Comparison of ENCODE assay signal across 17 cellular contexts in genomic region chr3:31661993-31662392, GRCh38.
"Had no signal": no experiment of that assay in that cellular context is flagged by ENCODE, and none has a peak within 500 bp of the region (broad histone marks: within the 10 kb centered on the region; RNA-seq: fewer than 3 reads in every experiment).

No MANE protein-coding gene starts in this region.

- H3K9ac ChIP-seq: neural progenitor cell had no signal

- H3K27me3 ChIP-seq: adrenal gland, neural progenitor cell, ovary, right lobe of liver, upper lobe of left lung had no signal

- H3K27ac Mint-ChIP-seq: activated CD4-positive, alpha-beta T cell treated with anti-CD3 and anti-CD28 coated beads for 36 hours; activated CD8-positive, alpha-beta T cell treated with anti-CD3 and anti-CD28 coated beads for 36 hours; activated naive CD4-positive, alpha-beta T cell treated with anti-CD3 and anti-CD28 coated beads, Interleukin-2, amount 50 U/mL, for 24 hours; neural progenitor cell had no signal

- H3K4me3 Mint-ChIP-seq: activated CD4-positive, alpha-beta T cell treated with anti-CD3 and anti-CD28 coated beads for 36 hours; activated CD8-positive, alpha-beta T cell treated with anti-CD3 and anti-CD28 coated beads for 36 hours; activated naive CD4-positive, alpha-beta T cell treated with anti-CD3 and anti-CD28 coated beads, Interleukin-2, amount 50 U/mL, for 24 hours; activated T-cell treated with anti-CD3 and anti-CD28 coated beads, Interleukin-2, amount 50 U/mL, for 4 hours; neural progenitor cell; stimulated activated naive CD8-positive, alpha-beta T cell treated with anti-CD3 and anti-CD28 coated beads, Interleukin-15, amount 100 ng/mL, for 72 hours had no signal

- H3K4me1 Mint-ChIP-seq: activated CD4-positive, alpha-beta T cell treated with anti-CD3 and anti-CD28 coated beads for 36 hours; activated naive CD4-positive, alpha-beta T cell treated with anti-CD3 and anti-CD28 coated beads, Interleukin-2, amount 50 U/mL, for 24 hours; stimulated activated naive CD8-positive, alpha-beta T cell treated with anti-CD3 and anti-CD28 coated beads, Interleukin-15, amount 100 ng/mL, for 72 hours had no signal

- DNase-seq: activated CD4-positive, alpha-beta T cell treated with anti-CD3 and anti-CD28 coated beads for 36 hours; activated CD8-positive, alpha-beta T cell treated with anti-CD3 and anti-CD28 coated beads for 36 hours; activated effector memory CD4-positive, alpha-beta T cell treated with anti-CD3 and anti-CD28 coated beads, Interleukin-2, amount 50 U/mL, for 16 hours; activated T-cell treated with anti-CD3 and anti-CD28 coated beads, Interleukin-2, amount 50 U/mL, for 4 hours; left colon; lower lobe of right lung; midbrain; ovary; right lobe of liver; stimulated activated naive CD8-positive, alpha-beta T cell treated with anti-CD3 and anti-CD28 coated beads, Interleukin-15, amount 100 ng/mL, for 72 hours; T-helper 9 cell; upper lobe of left lung; WERI-Rb-1 had no signal

- H3K4me2 ChIP-seq: neural progenitor cell had no signal

- H3K4me1 ChIP-seq: adrenal gland, neural progenitor cell, right lobe of liver had no signal

- H3K27ac ChIP-seq: adrenal gland, lower lobe of right lung, neural progenitor cell, ovary, right lobe of liver, upper lobe of left lung, WERI-Rb-1 had no signal

- H2AFZ ChIP-seq: neural progenitor cell had no signal

- H3K27me3 Mint-ChIP-seq: activated CD4-positive, alpha-beta T cell treated with anti-CD3 and anti-CD28 coated beads for 36 hours; activated CD8-positive, alpha-beta T cell treated with anti-CD3 and anti-CD28 coated beads for 36 hours; activated naive CD4-positive, alpha-beta T cell treated with anti-CD3 and anti-CD28 coated beads, Interleukin-2, amount 50 U/mL, for 24 hours; stimulated activated naive CD8-positive, alpha-beta T cell treated with anti-CD3 and anti-CD28 coated beads, Interleukin-15, amount 100 ng/mL, for 72 hours had no signal

- H3K9me3 ChIP-seq: adrenal gland, lower lobe of right lung, ovary, right lobe of liver, upper lobe of left lung had no signal

- ATAC-seq: activated CD4-positive, alpha-beta T cell treated with anti-CD3 and anti-CD28 coated beads for 36 hours; activated CD8-positive, alpha-beta T cell treated with anti-CD3 and anti-CD28 coated beads for 36 hours; activated T-cell treated with anti-CD3 and anti-CD28 coated beads, Interleukin-2, amount 50 U/mL, for 4 hours; esophagus mucosa; right lobe of liver; stimulated activated naive CD8-positive, alpha-beta T cell treated with anti-CD3 and anti-CD28 coated beads, Interleukin-15, amount 100 ng/mL, for 72 hours had no signal

- H3K4me3 ChIP-seq: adrenal gland, lower lobe of right lung, neural progenitor cell, ovary, right lobe of liver, upper lobe of left lung had no signal

- H3K36me3 Mint-ChIP-seq: neural progenitor cell had no signal

- H3K36me3 ChIP-seq: adrenal gland, lower lobe of right lung, neural progenitor cell, ovary, right lobe of liver, upper lobe of left lung, WERI-Rb-1 had no signal
